In the genomic region with DNA sequence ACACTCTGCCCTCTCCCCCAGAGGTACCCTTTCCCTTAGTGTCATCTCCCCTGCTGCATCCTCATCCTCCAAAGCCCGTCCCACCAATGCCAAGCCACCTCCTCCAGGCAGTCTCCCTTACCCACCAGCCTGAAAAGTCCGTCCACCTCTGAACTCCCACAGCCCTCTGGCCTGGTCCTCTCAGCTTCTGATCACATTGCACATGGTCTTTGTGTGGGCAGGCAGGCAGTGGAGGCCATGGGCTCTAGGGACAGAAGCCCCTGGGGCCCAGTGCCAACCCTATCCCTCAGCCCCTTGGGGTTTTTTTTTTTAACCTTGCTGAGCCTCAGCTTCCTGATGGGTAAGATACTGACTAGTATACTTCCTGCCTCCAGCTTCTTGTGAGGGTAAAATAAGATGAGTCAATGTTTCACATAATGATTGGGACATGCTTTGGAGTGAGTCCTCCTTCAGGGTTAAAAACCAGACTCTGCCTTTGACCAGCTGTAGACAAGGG, we compare ENCODE assay signal across 9 cellular contexts. TPM values are rescaled to one million over a fixed set of nuclear protein-coding genes. Genes with fewer than 3 reads are reported as not detected.
DNase-seq lines count a peak whose midpoint lies in the region; ATAC-seq and TF ChIP-seq lines count a peak whose summit lies in the region.
"Had no signal": no experiment of that assay in that cellular context is flagged by ENCODE, and none has a peak within 500 bp of the region (broad histone marks: within the 10 kb centered on the region; RNA-seq: fewer than 3 reads in every experiment).

No MANE protein-coding gene starts in this region.

- H3K18ac ChIP-seq in mesenchymal stem cell (ENCODE audit: low read depth in 1 of 2, low read length in 2 of 2) = peak overlapping the region; percentile 41 to 64

- H2BK12ac ChIP-seq in mesenchymal stem cell (ENCODE audit: low read length in 2 of 2) = peak overlapping the region; percentile 14 to 98

- H3K4me3 ChIP-seq in mesenchymal stem cell (ENCODE audit: insufficient read depth in 1 of 2, low read depth in 1 of 2, low read length in 2 of 2) = no peak overlapping the region

- peaks cover 43% of the 10 kb centered on the region for H3K4me1 ChIP-seq in mesenchymal stem cell (ENCODE audit: control insufficient read depth, insufficient read depth, low read depth, low read length)

- peaks cover 31% of the 10 kb centered on the region for H3K4me1 Mint-ChIP-seq in activated CD4-positive, alpha-beta memory T cell treated with anti-CD3 and anti-CD28 coated beads, Interleukin-2, amount 10 ng/mL, durations not matched to agents 7 days and 5 days
- peaks cover 18% of the 10 kb centered on the region for H3K4me1 Mint-ChIP-seq in endothelial cell (ENCODE audit: unreplicated experiment)

- no peaks in the 10 kb centered on the region for H3K27me3 ChIP-seq in mesenchymal stem cell (ENCODE audit: control insufficient read depth in 1 of 2, insufficient read depth in 1 of 2, low read length in 2 of 2)

- peak overlapping the region; percentile 55 for H4K91ac ChIP-seq in mesenchymal stem cell (ENCODE audit: low read length)

- peak overlapping the region; percentile 79 for H4K8ac ChIP-seq in mesenchymal stem cell (ENCODE audit: low read length)

- no peaks in the 10 kb centered on the region for H3K36me3 ChIP-seq in mesenchymal stem cell (ENCODE audit: control insufficient read depth in 1 of 2, insufficient read depth in 2 of 2, low read depth in 1 of 2, low read length in 2 of 2)

- no peak overlapping the region for H3K27ac ChIP-seq in mesenchymal stem cell (ENCODE audit: low read length, poor library complexity, severe bottlenecking)

- intact Hi-C loops in left cardiac atrium (cut with DNase I) = no loop called here

- H3K4me3 Mint-ChIP-seq in activated CD4-positive, alpha-beta memory T cell treated with anti-CD3 and anti-CD28 coated beads, Interleukin-2, amount 10 ng/mL, durations not matched to agents 7 days and 5 days = peak overlapping the region; percentile 17
- no peak overlapping the region for H3K4me3 Mint-ChIP-seq in endothelial cell (ENCODE audit: unreplicated experiment)

- H3K4ac ChIP-seq in mesenchymal stem cell (ENCODE audit: low read depth in 1 of 2, low read length in 2 of 2) = peak overlapping the region; percentile 8 to 71

- no peak overlapping the region for H2BK15ac ChIP-seq in mesenchymal stem cell (ENCODE audit: low read depth, poor library complexity, severe bottlenecking)

- no peaks in the 10 kb centered on the region for H3K9me3 ChIP-seq in mesenchymal stem cell (ENCODE audit: control insufficient read depth, low read length)

- POLR2A ChIA-PET in activated CD4-positive, alpha-beta memory T cell treated with anti-CD3 and anti-CD28 coated beads, Interleukin-2, amount 10 ng/mL, durations not matched to agents 7 days and 5 days (lab: Charles Lee) = interaction anchor here (0.6 to 0.9 kb wide), 3 partner anchors 36 to 93 kb away, joined by 3 to 4 read pairs (median 3); partner anchors contain the start of gene HMGXB3

- peak overlapping the region; percentile 10 for H2AK5ac ChIP-seq in mesenchymal stem cell (ENCODE audit: low read length, severe bottlenecking)

- peak overlapping the region; percentile 68 for H3K27ac Mint-ChIP-seq in activated CD4-positive, alpha-beta memory T cell treated with anti-CD3 and anti-CD28 coated beads, Interleukin-2, amount 10 ng/mL, durations not matched to agents 7 days and 5 days
- H3K27ac Mint-ChIP-seq in endothelial cell (ENCODE audit: unreplicated experiment) = no peak overlapping the region

- H3K9ac ChIP-seq in mesenchymal stem cell (ENCODE audit: low read length) = no peak overlapping the region

- CTCF ChIA-PET in activated CD4-positive, alpha-beta memory T cell treated with anti-CD3 and anti-CD28 coated beads, Interleukin-2, amount 10 ng/mL, durations not matched to agents 7 days and 5 days (lab: Charles Lee) = no interaction called here

- H2BK120ac ChIP-seq in mesenchymal stem cell (ENCODE audit: low read depth, low read length) = peak overlapping the region; percentile 29

- H3K27me3 Mint-ChIP-seq in activated CD4-positive, alpha-beta memory T cell treated with anti-CD3 and anti-CD28 coated beads, Interleukin-2, amount 10 ng/mL, durations not matched to agents 7 days and 5 days = peaks cover 3% of the 10 kb centered on the region
- peaks cover 3% of the 10 kb centered on the region for H3K27me3 Mint-ChIP-seq in endothelial cell (ENCODE audit: unreplicated experiment)

- H3K4me2 ChIP-seq in mesenchymal stem cell (ENCODE audit: low read length, poor library complexity, severe bottlenecking) = no peak overlapping the region

- H3K79me1 ChIP-seq in mesenchymal stem cell (replicated peaks; ENCODE audit: low read length, poor library complexity, severe bottlenecking) = no peaks in the 10 kb centered on the region

- WGBS in mesenchymal stem cell = 96% methylated on average over 2 of the region's 2 CpGs

- DNase-seq in GM10266 (ENCODE audit: extremely low spot score) = peak; percentile 42
- no peak for DNase-seq in activated CD4-positive, alpha-beta memory T cell treated with anti-CD3 and anti-CD28 coated beads, Interleukin-2, amount 10 ng/mL, durations not matched to agents 7 days and 5 days
- DNase-seq in mesenchymal stem cell = peak; percentile 83
- DNase-seq in retina = no peak
- no peak for DNase-seq in left cardiac atrium
- DNase-seq in endothelial cell (ENCODE audit: low spot score) = no peak
- no peak for DNase-seq in occipital lobe (lab: John Stamatoyannopoulos, UW)
- DNase-seq: NCI-H2171 had no signal

- no peak overlapping the region for H3K14ac ChIP-seq in mesenchymal stem cell (ENCODE audit: low read length in 2 of 2)

- ATAC-seq in HG03175 (IDR thresholded peaks at IDR 0.05; ENCODE audit: unreplicated experiment) (peak; percentile 48), left cardiac atrium (no peak)

- H3K36me3 Mint-ChIP-seq in activated CD4-positive, alpha-beta memory T cell treated with anti-CD3 and anti-CD28 coated beads, Interleukin-2, amount 10 ng/mL, durations not matched to agents 7 days and 5 days (ENCODE audit: low read depth) = peaks cover 2% of the 10 kb centered on the region
- H3K36me3 Mint-ChIP-seq in endothelial cell (ENCODE audit: low read depth, unreplicated experiment) = no peaks in the 10 kb centered on the region

- H2BK5ac ChIP-seq in mesenchymal stem cell (ENCODE audit: low read depth, low read length, poor library complexity, severe bottlenecking) = no peak overlapping the region

- no peaks in the 10 kb centered on the region for H3K9me3 Mint-ChIP-seq in activated CD4-positive, alpha-beta memory T cell treated with anti-CD3 and anti-CD28 coated beads, Interleukin-2, amount 10 ng/mL, durations not matched to agents 7 days and 5 days
- no peaks in the 10 kb centered on the region for H3K9me3 Mint-ChIP-seq in endothelial cell (ENCODE audit: unreplicated experiment)

- H3K23ac ChIP-seq in mesenchymal stem cell (ENCODE audit: low read length in 2 of 2) = no peak overlapping the region

- no peak overlapping the region for H2AFZ ChIP-seq in mesenchymal stem cell (ENCODE audit: low read depth, low read length)

- no peak for TF ChIP-seq CTCF in GM10266 (IDR thresholded peaks at IDR 0.05; ENCODE audit: control insufficient read depth, insufficient read depth, low read depth, missing control alignments)
- no peak for TF ChIP-seq CTCF in endothelial cell (IDR thresholded peaks at IDR 0.05; ENCODE audit: unreplicated experiment)

RNA-seq across cellular contexts. Expression of gene CSF1R, which starts 19.4 kb away (rescaled TPM):
- under 1 TPM in 1 of 2 experiments, not detected in 1; 0.25 TPM for total RNA-seq in activated CD4-positive, alpha-beta memory T cell treated with anti-CD3 and anti-CD28 coated beads, Interleukin-2, amount 10 ng/mL, durations not matched to agents 7 days and 5 days
- polyA plus RNA-seq in mesenchymal stem cell (2013, experiment 1 of 2) = 0.06 TPM
- polyA plus RNA-seq in mesenchymal stem cell (2013, experiment 2 of 2) = 0.12 TPM
- total RNA-seq in left cardiac atrium (10 to 100 TPM; 18.3 to 41.6 TPM), endothelial cell (ENCODE audit: unreplicated experiment) (2.7 TPM), occipital lobe (8.3 TPM)

Comparison
In these comparisons a context has a peak if more than half of its experiments do, and no peak if none do; other contexts are left out.
1. DNase-seq: peak in GM10266 (single experiment) and mesenchymal stem cell (single experiment); none in activated CD4-positive, alpha-beta memory T cell treated with anti-CD3 and anti-CD28 coated beads, Interleukin-2, amount 10 ng/mL, durations not matched to agents 7 days and 5 days (single experiment), retina (single experiment), left cardiac atrium (single experiment), endothelial cell (single experiment) and occipital lobe (single experiment).